10 cellular contexts compared by ENCODE assay signal in the genomic region with DNA sequence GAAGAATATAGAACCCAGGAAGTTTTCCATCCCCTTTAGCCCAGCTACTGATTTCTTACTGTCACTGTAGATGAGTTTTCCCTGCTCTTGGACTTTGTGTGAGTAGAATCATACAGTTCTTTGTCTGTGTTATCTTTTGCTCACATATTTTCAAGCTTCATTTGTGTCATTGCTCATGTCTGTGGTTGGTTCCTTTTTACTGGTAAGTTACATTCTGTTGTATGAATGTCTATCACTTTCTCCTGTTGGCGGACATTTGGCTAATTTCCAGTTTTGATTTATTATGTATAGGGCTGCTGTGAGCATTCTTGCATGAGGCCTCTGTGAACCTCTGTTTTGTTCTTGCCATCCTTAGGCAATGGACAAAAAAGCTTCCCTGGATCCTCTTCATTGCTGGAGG. TPM values are rescaled to one million over a fixed set of nuclear protein-coding genes. Genes with fewer than 3 reads are reported as not detected.
DNase-seq lines count a peak whose midpoint lies in the region; ATAC-seq and TF ChIP-seq lines count a peak whose summit lies in the region.
"Had no signal": no experiment of that assay in that cellular context is flagged by ENCODE, and none has a peak within 500 bp of the region (broad histone marks: within the 10 kb centered on the region; RNA-seq: fewer than 3 reads in every experiment).

No MANE protein-coding gene starts in this region.

- no peak overlapping the region for H3K14ac ChIP-seq in IMR-90 (replicated peaks; ENCODE audit: low read depth, low read length)

- peaks cover 18 to 53% of the 10 kb centered on the region in 2 experiments; a peak in 3 of 4 replicates for H3K79me1 ChIP-seq in IMR-90 (ENCODE audit: low read depth in 1 of 2, low read length in 2 of 2)

- no peak overlapping the region for H2AK5ac ChIP-seq in IMR-90 (ENCODE audit: low read depth, low read length)

- peak; percentile 26 for ATAC-seq in GM18498 (IDR thresholded peaks at IDR 0.05; ENCODE audit: unreplicated experiment)
- peak; percentile 31 for ATAC-seq in GM21528 (IDR thresholded peaks at IDR 0.05; ENCODE audit: low FRiP score, unreplicated experiment)
- ATAC-seq in IMR-90 (ENCODE audit: low read depth), result no peak

- peaks cover 18% of the 10 kb centered on the region; the same call in 1 of the 2 replicates for H3K9me1 ChIP-seq in IMR-90 (ENCODE audit: insufficient read depth, low read length)

- dilution Hi-C loops in IMR-90 (cut with HindIII; ENCODE audit: low sequenced_read_pairs, unreplicated experiment), result no loop called here

- no peak overlapping the region for H3K9ac ChIP-seq in IMR-90 (ENCODE audit: low read depth, low read length)

- H2BK5ac ChIP-seq in IMR-90 (ENCODE audit: low read depth, low read length, poor library complexity, severe bottlenecking), result no peak overlapping the region

- TF ChIP-seq CTCF in IMR-90 (conservative IDR thresholded peaks at IDR 0.05; ENCODE audit: low read depth, low read length), result no peak
- TF ChIP-seq CTCF in fibroblast of mammary gland (conservative IDR thresholded peaks at IDR 0.05; ENCODE audit: control insufficient read depth, insufficient read depth, low read depth, low read length), result no peak

- no peak overlapping the region for H3K56ac ChIP-seq in IMR-90 (ENCODE audit: extremely low read depth, insufficient read depth, low read length)

- H4K91ac ChIP-seq in IMR-90 (ENCODE audit: insufficient read depth, low read depth, low read length), result no peak overlapping the region

- H3K18ac ChIP-seq in IMR-90 (ENCODE audit: low read depth, low read length), result no peak overlapping the region

- peaks cover 14% of the 10 kb centered on the region for H3K4me1 ChIP-seq in IMR-90 (ENCODE audit: control insufficient read depth, insufficient read depth, low read length)

- CTCF ChIA-PET in IMR-90 (lab: Yijun Ruan, JAX), result interaction anchor here (0.8 to 1.2 kb wide), 2 partner anchors 13 to 31 kb away, joined by 3 to 5 read pairs; partner anchors contain the start of gene C10orf143

- H2BK20ac ChIP-seq in IMR-90 (ENCODE audit: low read depth, low read length), result no peak overlapping the region

- peak; percentile 36 for DNase-seq in IMR-90
- peak; percentile 12 for DNase-seq in fibroblast of mammary gland (ENCODE audit: low read depth)
- no peak for DNase-seq in AG20443 (ENCODE audit: low spot score)
- DNase-seq in germinal center (ENCODE audit: low spot score), result no peak
- DNase-seq in H7, result no peak
- no peak for DNase-seq in superior temporal gyrus (ENCODE audit: extremely low spot score)
- DNase-seq: SHP77 treated with DMSO at 0.1 percent for 48 hours, thyroid gland had no signal

- POLR2A ChIA-PET in IMR-90 (lab: Charles Lee; ENCODE audit: unreplicated experiment), result interaction anchor here (0.6 kb wide), 1 partner anchor 264 kb away, joined by 11 read pairs; no protein-coding TSS in a partner anchor

- intact Hi-C loops in IMR-90 (cut with micrococcal nuclease), result no loop called here

- in situ Hi-C loops in IMR-90 (cut with MboI; ENCODE audit: low sequenced_read_pairs), result no loop called here

- H2AFZ ChIP-seq in IMR-90 (replicated peaks; ENCODE audit: low read length, poor library complexity), result no peak overlapping the region

- no CpG with 5 or more reads among the region's 1 CpG for WGBS in IMR-90 (ENCODE audit: extremely low coverage in 2 of 2, insufficient read length in 1 of 2), 2 experiments

- no peak overlapping the region for H3K4me2 ChIP-seq in IMR-90 (ENCODE audit: low read depth, low read length)

- no peak overlapping the region for H2BK15ac ChIP-seq in IMR-90 (ENCODE audit: low read depth, low read length)

- H3K4me3 ChIP-seq in IMR-90 (ENCODE audit: insufficient read depth, low read depth, low read length) (no peak overlapping the region), fibroblast of mammary gland (ENCODE audit: control insufficient read depth, low read depth, low read length) (no peak overlapping the region), H7 (ENCODE audit: insufficient read depth, low read depth, low read length) (no peak overlapping the region)
- H3K4me3 ChIP-seq: thyroid gland had no signal

- no peak overlapping the region for H4K5ac ChIP-seq in IMR-90 (ENCODE audit: low read depth, low read length)

- no peak overlapping the region for H4K8ac ChIP-seq in IMR-90 (ENCODE audit: low read depth in 2 of 2, low read length in 2 of 2)

- no peak for TF ChIP-seq POLR2A in IMR-90 (IDR thresholded peaks at IDR 0.05; ENCODE audit: low read depth, low read length)

- H3K23ac ChIP-seq in IMR-90 (ENCODE audit: low read depth, low read length), result no peak overlapping the region

- H3K36me3 ChIP-seq in IMR-90 (ENCODE audit: control insufficient read depth, insufficient read depth, low read length) (peaks cover 13% of the 10 kb centered on the region), H7 (replicated peaks; ENCODE audit: control insufficient read depth, insufficient read depth, low read length) (no peaks in the 10 kb centered on the region)

- BruUV-seq in IMR-90 (replicated peaks; lab: Mats Ljungman, UMichigan), result no TSS peak

- no peak overlapping the region for H3K27ac ChIP-seq in IMR-90 (ENCODE audit: insufficient read depth, low read length)
- H3K27ac ChIP-seq: thyroid gland had no signal

- H3K27me3 ChIP-seq in IMR-90 (ENCODE audit: control insufficient read depth, insufficient read depth, low read length), result no peaks in the 10 kb centered on the region
- H3K27me3 ChIP-seq in H7 (ENCODE audit: control insufficient read depth, insufficient read depth, low read length), result no peaks in the 10 kb centered on the region
- H3K27me3 ChIP-seq: thyroid gland had no signal

- no peak for TF ChIP-seq RAD21 in IMR-90 (IDR thresholded peaks at IDR 0.05; ENCODE audit: low read length)

- peaks cover 60% of the 10 kb centered on the region for H4K20me1 ChIP-seq in IMR-90 (ENCODE audit: insufficient read depth, low read length)

- no peak overlapping the region for H2AK9ac ChIP-seq in IMR-90 (replicated peaks; ENCODE audit: low read depth, low read length, poor library complexity)

- no peak overlapping the region for H3K4ac ChIP-seq in IMR-90 (ENCODE audit: low read depth, low read length)

- H2BK120ac ChIP-seq in IMR-90 (ENCODE audit: low read depth, low read length), result no peak overlapping the region

- no peaks in the 10 kb centered on the region for H3K9me3 ChIP-seq in IMR-90 (ENCODE audit: control insufficient read depth, insufficient read depth, low read length)
- H3K9me3 ChIP-seq: thyroid gland had no signal

TF ChIP-seq in IMR-90, 13 proteins besides CTCF, POLR2A, EP300 and RAD21:
- no peak for TF ChIP-seq CHD1 (IDR thresholded peaks at IDR 0.05; ENCODE audit: low read depth, low read length)
- no peak for TF ChIP-seq FOS (IDR thresholded peaks at IDR 0.05; ENCODE audit: low read depth, low read length)

RNA-seq across cellular contexts. Expression of gene GLRX3, which starts 5.3 kb away (rescaled TPM):
- 78.7 and 96.7 TPM in 2 replicates for total RNA-seq in IMR-90 (2012; rRNA removed)
- polyA plus RNA-seq in IMR-90 (2012; rRNA removed), result 81.7 and 83.1 TPM in 2 replicates
- 56.2 and 112 TPM in 2 replicates for polyA plus RNA-seq in IMR-90 (2012; cell fraction: cytosol; rRNA removed)
- 14.8 and 55.3 TPM in 2 replicates for polyA plus RNA-seq in IMR-90 (2012; cell fraction: nucleus; rRNA removed; ENCODE audit: low replicate concordance)
- total RNA-seq in H7 (2014; rRNA removed; shearing (Covaris generic)), result 151 and 161 TPM in 2 replicates

RNA-seq across cellular contexts. Expression of gene C10orf143, which starts 30.8 kb away (rescaled TPM):
- 0.36 and 0.56 TPM in 2 replicates for total RNA-seq in IMR-90 (2012; rRNA removed)
- polyA plus RNA-seq in IMR-90 (2012; rRNA removed), result 0.60 and 0.66 TPM in 2 replicates
- polyA plus RNA-seq in IMR-90 (2012; cell fraction: cytosol; rRNA removed), result 0.49 and 0.55 TPM in 2 replicates
- polyA plus RNA-seq in IMR-90 (2012; cell fraction: nucleus; rRNA removed; ENCODE audit: low replicate concordance), result 1.6 and 2.2 TPM in 2 replicates
- 0.42 and 2.3 TPM in 2 replicates for total RNA-seq in H7 (2014; rRNA removed; shearing (Covaris generic))

Comparison
In these comparisons a context has a peak if more than half of its experiments do, and no peak if none do; other contexts are left out.
1. DNase-seq: peak in IMR-90 (single experiment) and fibroblast of mammary gland (single experiment); none in AG20443 (single experiment), germinal center (single experiment), H7 (single experiment) and superior temporal gyrus (single experiment).